In the genomic region with DNA sequence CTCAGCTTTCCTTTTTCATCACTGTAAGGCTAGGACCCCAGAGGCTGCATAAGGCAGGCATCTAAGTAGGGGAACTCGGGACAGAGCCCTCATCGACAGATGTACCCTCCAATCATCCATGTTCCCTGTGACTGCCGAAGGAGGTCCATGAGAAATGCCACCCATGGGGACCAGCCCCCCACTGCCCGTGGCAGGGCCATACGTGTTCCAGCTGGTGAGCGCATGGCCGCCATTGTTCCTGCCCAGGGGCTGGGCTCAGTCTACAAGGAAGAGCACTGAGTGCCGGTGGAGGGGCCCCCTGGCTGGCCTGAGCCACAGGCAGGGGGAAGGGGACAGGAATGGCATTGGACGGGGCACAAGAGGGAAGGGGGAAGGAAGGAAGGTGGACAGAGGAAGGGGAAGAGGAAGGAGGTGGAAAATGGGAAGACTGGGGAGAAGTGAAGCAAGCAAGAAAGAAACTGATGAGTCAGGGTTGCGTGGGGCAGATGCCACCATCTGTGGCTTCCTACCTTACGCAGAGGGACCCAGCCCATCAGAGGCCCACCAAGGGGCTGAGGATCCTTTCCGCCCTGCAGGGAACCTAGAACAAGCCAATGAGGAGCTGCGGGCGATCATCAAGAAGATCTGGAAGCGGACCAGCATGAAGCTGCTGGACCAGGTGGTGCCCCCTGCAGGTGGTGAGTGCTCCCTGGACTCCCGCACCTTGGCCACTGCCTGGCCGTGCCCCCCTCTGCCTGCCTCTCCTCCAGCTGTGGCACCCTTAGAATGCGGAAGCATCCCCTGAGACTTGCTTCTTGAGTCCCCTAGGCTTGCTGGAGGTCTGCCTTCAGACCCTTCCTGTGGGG, we compare ENCODE assay signal across 17 cellular contexts.
DNase-seq lines count a peak whose midpoint lies in the region; ATAC-seq, FAIRE-seq and TF ChIP-seq lines count a peak whose summit lies in the region.
"Had no signal": no experiment of that assay in that cellular context is flagged by ENCODE, and none has a peak within 500 bp of the region (broad histone marks: within the 10 kb centered on the region; RNA-seq: fewer than 3 reads in every experiment).

No MANE protein-coding gene starts in this region.

- no peak overlapping the region for H3K4me2 ChIP-seq in HCT116 (ENCODE audit: low read length)
- H3K4me2 ChIP-seq in K562 (ENCODE audit: insufficient read depth, low read length) = no peak overlapping the region
- no peak overlapping the region for H3K4me2 ChIP-seq in HepG2 (ENCODE audit: low read depth, low read length)

- WGBS in K562 (ENCODE audit: insufficient coverage, low coverage, missing lambda C conversion rate) = 0% methylated on average over 13 of the region's 18 CpGs
- whole genome bisulfite sequencing in HepG2 (ENCODE audit: low lambda C conversion rate) = 44% methylated on average over 14 of the region's 18 CpGs
- 92 to 94% methylated on average over 15 to 18 of the region's 18 CpGs for WGBS in testis, 2 donors

- H3K36me3 ChIP-seq in BJ (ENCODE audit: control insufficient read depth, insufficient read depth, low read length) = peaks cover 38% of the 10 kb centered on the region
- no peaks in the 10 kb centered on the region for H3K36me3 ChIP-seq in HCT116 (ENCODE audit: control insufficient read depth in 1 of 2, insufficient read depth in 2 of 2, low read length in 2 of 2)
- no peaks in the 10 kb centered on the region for H3K36me3 ChIP-seq in K562 (ENCODE audit: control insufficient read depth, insufficient read depth, low read length)
- H3K36me3 ChIP-seq in HepG2 (replicated peaks in 1 of 2; ENCODE audit: control insufficient read depth in 1 of 2, insufficient read depth in 2 of 2, low read length in 2 of 2) = no peaks in the 10 kb centered on the region
- no peaks in the 10 kb centered on the region for H3K36me3 ChIP-seq in testis (ENCODE audit: low read depth, missing control alignments)

- DNase-seq in BJ (ENCODE audit: low read depth) (no peak), HCT116 (ENCODE audit: low read depth, low spot score) (peak; percentile 8), K562 (ENCODE audit: extremely low read depth in 1 of 4, low spot score in 3 of 4) (peak; percentile 16 to 23 (median 18)), HepG2 (ENCODE audit: low spot score) (no peak), testis (no peak), NOMO-1 treated with dmso at 0.1 percent for 144 hours (lab: John Stamatoyannopoulos, UW; ENCODE audit: unreplicated experiment) (no peak)
- DNase-seq: activated CD4-positive, alpha-beta T cell treated with anti-CD3 and anti-CD28 coated beads, Interleukin-2, amount 50 U/mL, for 48 hours; CD4-positive, alpha-beta memory T cell; effector CD4-positive, alpha-beta T cell; NCI-H1092 treated with DMSO at 0.1 percent for 48 hours; RPMI8226; stimulated activated CD4-positive, alpha-beta T cell treated with anti-CD3 and anti-CD28 coated beads, Interleukin-4, amount 100 ng/mL, for 24 hours had no signal

- no peak overlapping the region for H3K9ac ChIP-seq in HCT116 (ENCODE audit: low read length)
- no peak overlapping the region for H3K9ac ChIP-seq in K562 (ENCODE audit: insufficient read depth in 1 of 2, low read depth in 2 of 2, low read length in 2 of 2)
- no peak overlapping the region for H3K9ac ChIP-seq in HepG2 (ENCODE audit: insufficient read depth, low read depth, low read length)

- RAD21 ChIA-PET in HCT116 (lab: Charles Lee; ENCODE audit: low non-redundant PET in 1 of 2, low total read pairs in 2 of 2, uncharacterized antibody in 2 of 2, unreplicated experiment in 2 of 2) = no interaction called here

- no peaks in the 10 kb centered on the region for H3K4me1 ChIP-seq in HCT116 (ENCODE audit: control insufficient read depth in 1 of 2, insufficient read depth in 2 of 2, low read length in 2 of 2)
- H3K4me1 ChIP-seq in K562 (replicated peaks in 1 of 2; ENCODE audit: control insufficient read depth in 2 of 2, insufficient read depth in 2 of 2, low read length in 2 of 2) = peaks cover 0 to 8% of the 10 kb centered on the region in 2 experiments; a peak in 1 of 5 replicates
- no peaks in the 10 kb centered on the region for H3K4me1 ChIP-seq in HepG2 (ENCODE audit: insufficient read depth, low read length)
- no peaks in the 10 kb centered on the region for H3K4me1 ChIP-seq in testis

- BruUV-seq in HCT116 (replicated peaks; lab: Mats Ljungman, UMichigan) = no TSS peak
- no TSS peak for BruUV-seq in K562 (replicated peaks; lab: Mats Ljungman, UMichigan)
- BruUV-seq in HepG2 (replicated peaks; lab: Mats Ljungman, UMichigan) = no TSS peak

- H3K9me2 ChIP-seq in HCT116 (ENCODE audit: insufficient read depth) = no peaks in the 10 kb centered on the region

- intact Hi-C loops in HCT116 (cut with micrococcal nuclease) (no loop called here), K562 (cut with micrococcal nuclease) (no loop called here), HepG2 (cut with micrococcal nuclease; ENCODE audit: unreplicated experiment) (no loop called here), testis (cut with DNase I; ENCODE audit: low total_unique reads) (no loop called here)

- TF ChIP-seq EP300 in K562 (IDR thresholded peaks at IDR 0.05; ENCODE audit: low read length) = no peak
- no peak for TF ChIP-seq EP300 in HepG2 (IDR thresholded peaks at IDR 0.05; ENCODE audit: low read depth in 2 of 2, low read length in 2 of 2)
- TF ChIP-seq EP300 in HepG2 (CRISPR knock-in tag; IDR thresholded peaks at IDR 0.05; ENCODE audit: borderline replicate concordance) = no peak

- TF ChIP-seq CTCF in BJ (IDR thresholded peaks at IDR 0.05; ENCODE audit: insufficient read depth, low read depth, low read length) (peak; percentile 26; the same call in 1 of the 2 replicates), HCT116 (IDR thresholded peaks at IDR 0.05 in 2 of 3, conservative IDR thresholded peaks at IDR 0.05 in 1 of 3; ENCODE audit: borderline replicate concordance in 1 of 3, insufficient read depth in 1 of 3, low read depth in 2 of 3, low read length in 2 of 3) (peak in 2 of 3 experiments; percentile 59 to 61; a peak in 4 of 6 replicates), K562 (IDR thresholded peaks at IDR 0.05 in 2 of 3, conservative IDR thresholded peaks at IDR 0.05 in 1 of 3; ENCODE audit: insufficient read depth in 2 of 3, low read depth in 1 of 3, low read length in 3 of 3) (peak; percentile 14 to 46 (median 27); a peak in 4 of 6 replicates), HepG2 (CRISPR knock-in tag; IDR thresholded peaks at IDR 0.05) (peak; percentile 13; the same call in 1 of the 2 replicates), testis (IDR thresholded peaks at IDR 0.05) (no peak)

- in situ Hi-C loops in K562 (cut with MboI) (no loop called here), HepG2 (cut with HindIII; ENCODE audit: extremely low pct_ligation_motif_present, low pct_unique_long_range_greater_than_20kb) (no loop called here)

- FAIRE-seq in K562 (lab: Jason Lieb, UNC) = no peak
- no peak for FAIRE-seq in HepG2 (lab: Jason Lieb, UNC)
- FAIRE-seq: astrocyte, frontal cortex had no signal

- ATAC-seq in HCT116 = peak; percentile 79
- peak; percentile 62 for ATAC-seq in K562
- no peak for ATAC-seq in HepG2
- ATAC-seq in GM21723 (IDR thresholded peaks at IDR 0.05; ENCODE audit: unreplicated experiment) = no peak
- no peak for ATAC-seq in HG02642 (IDR thresholded peaks at IDR 0.05; ENCODE audit: poor library complexity, unreplicated experiment)
- ATAC-seq: stimulated activated memory B cell treated with anti-CD40 and anti-IgM and Interleukin-4, amounts not matched to agents 10 μg/mL and 1 μg/mL and 100 μg/mL, for 72 hours had no signal

- no peak for TF ChIP-seq RAD21 in HCT116 (IDR thresholded peaks at IDR 0.05; ENCODE audit: low read depth)
- no peak for TF ChIP-seq RAD21 in K562 (CRISPR knock-in tag; conservative IDR thresholded peaks at IDR 0.05 in 1 of 2, IDR thresholded peaks at IDR 0.05 in 1 of 2)
- TF ChIP-seq RAD21 in HepG2 (CRISPR knock-in tag; IDR thresholded peaks at IDR 0.05) = no peak

- H3K27ac ChIP-seq in HCT116 (ENCODE audit: low read depth, low read length) (no peak overlapping the region), K562 (ENCODE audit: extremely low read depth, low read depth, low read length) (no peak overlapping the region), HepG2 (ENCODE audit: extremely low read length, insufficient read depth, low read length) (no peak overlapping the region), testis (no peak overlapping the region)

- H3K4me3 ChIP-seq in BJ (ENCODE audit: low read depth, low read length) (no peak overlapping the region), HCT116 (replicated peaks in 1 of 2; ENCODE audit: low read depth in 1 of 2, low read length in 2 of 2) (no peak overlapping the region), K562 (no peak overlapping the region), HepG2 (replicated peaks in 1 of 3; ENCODE audit: insufficient read depth in 1 of 3, low read depth in 2 of 3, low read length in 3 of 3) (no peak overlapping the region), testis (no peak overlapping the region)

- H3K9me3 ChIP-seq in HCT116 (ENCODE audit: control insufficient read depth in 1 of 2, insufficient read depth in 1 of 2, low read depth in 1 of 2, low read length in 2 of 2) = no peaks in the 10 kb centered on the region
- no peaks in the 10 kb centered on the region for H3K9me3 ChIP-seq in K562 (replicated peaks; ENCODE audit: control insufficient read depth, insufficient read depth, low read depth, low read length)
- no peaks in the 10 kb centered on the region for H3K9me3 ChIP-seq in HepG2 (ENCODE audit: low read length)
- no peaks in the 10 kb centered on the region for H3K9me3 ChIP-seq in testis

- CTCF ChIA-PET in BJ (lab: Yijun Ruan, JAX) (interaction anchor here (1.3 kb wide), 1 partner anchor 8 kb away, joined by 4 read pairs; no protein-coding TSS in a partner anchor), HCT116 (lab: Charles Lee) (no interaction called here), K562 (lab: Yijun Ruan, JAX; ENCODE audit: low intra/inter-chr PET ratio) (no interaction called here), HepG2 (lab: Yijun Ruan, JAX; ENCODE audit: low intra/inter-chr PET ratio, low total read pairs) (no interaction called here)

- H2AFZ ChIP-seq in HCT116 (ENCODE audit: low read depth, low read length, poor library complexity, severe bottlenecking) = no peak overlapping the region
- no peak overlapping the region for H2AFZ ChIP-seq in K562 (ENCODE audit: low read depth, low read length)
- no peak overlapping the region for H2AFZ ChIP-seq in HepG2 (ENCODE audit: low read length)

- H3K27me3 ChIP-seq in BJ (ENCODE audit: control insufficient read depth, insufficient read depth, low read length) = no peaks in the 10 kb centered on the region
- H3K27me3 ChIP-seq in HCT116 (ENCODE audit: insufficient read depth, low read length) = peaks cover 11% of the 10 kb centered on the region; the same call in 1 of the 2 replicates
- H3K27me3 ChIP-seq in K562 (ENCODE audit: control insufficient read depth in 2 of 2, insufficient read depth in 2 of 2, low read length in 2 of 2) = peaks cover 2 to 36% of the 10 kb centered on the region in 2 experiments; a peak in 4 of 5 replicates
- H3K27me3 ChIP-seq in HepG2 (ENCODE audit: control insufficient read depth in 1 of 2, insufficient read depth in 2 of 2, low read length in 2 of 2) = peaks cover 1 to 67% of the 10 kb centered on the region in 2 experiments; a peak in 4 of 5 replicates
- H3K27me3 ChIP-seq in testis = no peaks in the 10 kb centered on the region

- H3K79me2 ChIP-seq in HCT116 (ENCODE audit: insufficient read depth, low read length) (no peaks in the 10 kb centered on the region), K562 (ENCODE audit: control insufficient read depth, insufficient read depth, low read length) (no peaks in the 10 kb centered on the region), HepG2 (ENCODE audit: insufficient read depth, low read length) (no peaks in the 10 kb centered on the region)

- H3K9me1 ChIP-seq in K562 (ENCODE audit: control insufficient read depth, insufficient read depth, low read length) = no peaks in the 10 kb centered on the region

- no peak for TF ChIP-seq POLR2A in HCT116 (IDR thresholded peaks at IDR 0.05; ENCODE audit: borderline replicate concordance, extremely low read depth, insufficient read depth, insufficient read length)
- no peak for TF ChIP-seq POLR2A in K562 (conservative IDR thresholded peaks at IDR 0.05)
- TF ChIP-seq POLR2A in HepG2 (IDR thresholded peaks at IDR 0.05; ENCODE audit: insufficient read depth in 1 of 2, low read depth in 2 of 2, low read length in 2 of 2) = no peak
- TF ChIP-seq POLR2A in testis (IDR thresholded peaks at IDR 0.05) = no peak

- POLR2A ChIA-PET in BJ (lab: Charles Lee) = no interaction called here
- POLR2A ChIA-PET in HCT116 (lab: Charles Lee) = no interaction called here
- POLR2A ChIA-PET in K562 (lab: Yijun Ruan, JAX) = no interaction called here
- POLR2A ChIA-PET in HepG2 (lab: Yijun Ruan, JAX) = no interaction called here

- H4K20me1 ChIP-seq in HCT116 (ENCODE audit: insufficient read depth) (no peaks in the 10 kb centered on the region), K562 (replicated peaks; ENCODE audit: control insufficient read depth, insufficient read depth, low read length) (no peaks in the 10 kb centered on the region), HepG2 (ENCODE audit: insufficient read depth, low read length) (no peaks in the 10 kb centered on the region)

Comparison
In these comparisons a context has a peak if more than half of its experiments do, and no peak if none do; other contexts are left out.
1. DNase-seq: peak in HCT116 (single experiment) and K562 (4 of 4); none in BJ (single experiment), HepG2 (single experiment), testis (single experiment) and NOMO-1 treated with dmso at 0.1 percent for 144 hours (single experiment).
2. CTCF ChIP-seq: peak in BJ (single experiment), HCT116 (2 of 3), K562 (3 of 3) and HepG2 (single experiment); none in testis (0 of 3).
3. ATAC-seq: peak in HCT116 (single experiment) and K562 (single experiment); none in HepG2 (single experiment), GM21723 (single experiment) and HG02642 (single experiment).